8 cellular contexts compared by ENCODE assay signal in the genomic region with DNA sequence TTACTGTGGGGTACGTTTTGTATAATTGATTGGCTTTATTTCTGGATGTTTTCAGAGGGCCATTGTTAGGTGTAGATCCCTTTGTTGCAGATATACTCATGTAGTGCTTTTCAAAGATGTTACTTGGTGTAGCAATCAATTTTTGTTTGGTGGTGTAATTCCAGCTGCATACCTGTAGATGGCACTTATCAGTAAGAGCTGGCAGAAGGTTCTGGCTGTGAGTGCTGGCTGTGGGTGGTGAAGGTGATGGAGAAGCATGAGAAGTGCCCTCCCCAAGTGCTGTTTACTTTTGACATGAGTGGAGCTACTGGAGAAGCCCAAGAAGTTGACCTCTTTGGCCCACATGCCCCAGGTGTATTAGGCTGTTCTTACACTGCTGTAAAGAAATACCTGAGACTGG.
DNase-seq lines count a peak whose midpoint lies in the region; ATAC-seq and TF ChIP-seq lines count a peak whose summit lies in the region.

No MANE protein-coding gene starts in this region.

- H3K4me2 ChIP-seq in SU-DHL-6 (ENCODE audit: low read depth, low read length, poor library complexity, severe bottlenecking), result no peak overlapping the region

- no peak overlapping the region for H3K4me3 Mint-ChIP-seq in neural crest cell
- no peak overlapping the region for H3K4me3 Mint-ChIP-seq in naive thymus-derived CD8-positive, alpha-beta T cell

- H3K9me3 ChIP-seq in SU-DHL-6 (ENCODE audit: insufficient read depth, low read length), result no peaks in the 10 kb centered on the region

- no peak overlapping the region for H2AFZ ChIP-seq in SU-DHL-6 (ENCODE audit: low read depth, low read length, severe bottlenecking)

- H3K4me1 Mint-ChIP-seq in neural crest cell, result no peaks in the 10 kb centered on the region
- H3K4me1 Mint-ChIP-seq in naive thymus-derived CD8-positive, alpha-beta T cell, result no peaks in the 10 kb centered on the region

- no peaks in the 10 kb centered on the region for H3K36me3 ChIP-seq in SU-DHL-6 (ENCODE audit: low read length)

- H3K27me3 Mint-ChIP-seq in neural crest cell (ENCODE audit: low read depth), result peaks cover 28% of the 10 kb centered on the region
- peaks cover 0 to 58% (median 15%) of the 10 kb centered on the region in 5 donors for H3K27me3 Mint-ChIP-seq in naive thymus-derived CD8-positive, alpha-beta T cell

- H3F3A ChIP-seq in SU-DHL-6 (ENCODE audit: insufficient read depth), result no peaks in the 10 kb centered on the region

- H3K9me3 Mint-ChIP-seq in neural crest cell, result peaks cover 18% of the 10 kb centered on the region
- H3K9me3 Mint-ChIP-seq in naive thymus-derived CD8-positive, alpha-beta T cell, result peaks cover 0 to 39% (median 8%) of the 10 kb centered on the region in 9 donors

- no peaks in the 10 kb centered on the region for H3K9me2 ChIP-seq in SU-DHL-6 (replicated peaks; ENCODE audit: insufficient read depth, low read length)

- peak; percentile 27 for TF ChIP-seq CTCF in AG09309 (IDR thresholded peaks at IDR 0.05; ENCODE audit: control insufficient read depth, insufficient read depth, low read depth, low read length, missing control alignments)
- peak; percentile 62 for TF ChIP-seq CTCF in SU-DHL-6 (IDR thresholded peaks at IDR 0.05; ENCODE audit: insufficient read depth, low read length, poor library complexity, severe bottlenecking)
- peak; percentile 59 for TF ChIP-seq CTCF in neural crest cell (conservative IDR thresholded peaks at IDR 0.05)

- POLR2A ChIA-PET in naive thymus-derived CD8-positive, alpha-beta T cell (lab: Charles Lee), result no interaction called here

- H3K36me3 Mint-ChIP-seq in neural crest cell (ENCODE audit: low read depth), result no peaks in the 10 kb centered on the region
- H3K36me3 Mint-ChIP-seq in naive thymus-derived CD8-positive, alpha-beta T cell, result peaks cover 0 to 12% (median 0%) of the 10 kb centered on the region in 3 donors

- no peak overlapping the region for H3K4me3 ChIP-seq in AG09309 (ENCODE audit: control insufficient read depth, low read depth, low read length)
- no peak overlapping the region for H3K4me3 ChIP-seq in SU-DHL-6 (ENCODE audit: insufficient read depth, low read length, poor library complexity, severe bottlenecking)

- H4K20me1 ChIP-seq in SU-DHL-6 (ENCODE audit: low read depth, low read length), result no peaks in the 10 kb centered on the region

- ATAC-seq in GM18505 (IDR thresholded peaks at IDR 0.05; ENCODE audit: unreplicated experiment) (peak; percentile 88), HG03039 (IDR thresholded peaks at IDR 0.05; ENCODE audit: unreplicated experiment) (peak; percentile 74)
- no peak for ATAC-seq in naive thymus-derived CD8-positive, alpha-beta T cell

- no peaks in the 10 kb centered on the region for H3K27me3 ChIP-seq in SU-DHL-6 (ENCODE audit: low read length)

- H3K27ac ChIP-seq in SU-DHL-6 (ENCODE audit: low read depth, low read length), result no peak overlapping the region

- H3K9ac ChIP-seq in SU-DHL-6 (ENCODE audit: low read length), result no peak overlapping the region

- H3K79me2 ChIP-seq in SU-DHL-6 (ENCODE audit: insufficient read depth, low read length), result no peaks in the 10 kb centered on the region

- DNase-seq in AG09309 (ENCODE audit: low read depth) (no peak), neural crest cell (ENCODE audit: low read depth, low spot score) (no peak), NCI-H2081 (lab: John Stamatoyannopoulos, UW) (no peak)
- DNase-seq in naive thymus-derived CD8-positive, alpha-beta T cell, result no peak
- DNase-seq in stimulated activated naive CD4-positive, alpha-beta T cell (lab: John Stamatoyannopoulos, UW), result no peak

- no peak for TF ChIP-seq POLR2A in GM18505 (IDR thresholded peaks at IDR 0.05; ENCODE audit: borderline replicate concordance, extremely low read depth, insufficient read depth, insufficient read length)

- H3K27ac Mint-ChIP-seq in neural crest cell (ENCODE audit: unreplicated experiment), result no peak overlapping the region
- H3K27ac Mint-ChIP-seq in naive thymus-derived CD8-positive, alpha-beta T cell, result no peak overlapping the region

Comparison
In these comparisons a context has a peak if more than half of its experiments do, and no peak if none do; other contexts are left out.
1. ATAC-seq: peak in GM18505 (single experiment) and HG03039 (single experiment); none in naive thymus-derived CD8-positive, alpha-beta T cell (0 of 2).
2. Peak in every context shown above with its lines, with median percentiles within 50 percentile points of each other: CTCF ChIP-seq.